In genomic region chr1:161255955-161256520, GRCh38 we compare ENCODE assay signal across 1 cellular context.
TF ChIP-seq lines count a peak whose summit lies in the region.
"Not testable (repeated sequence)": the region's sequence is repeated elsewhere in the genome, so short reads cannot be mapped to it uniquely, and the experiment has no call there.

No MANE protein-coding gene starts in this region.

TF ChIP-seq in HepG2, 621 proteins besides CTCF, POLR2A, EP300 and RAD21:
- TF ChIP-seq FOXA3 (CRISPR knock-in tag; IDR thresholded peaks at IDR 0.05), result peak; percentile 74
- peak; percentile 48; the same call in 1 of the 2 replicates for TF ChIP-seq CEBPG (CRISPR knock-in tag; IDR thresholded peaks at IDR 0.05)
- 0 out of 2 replicates have a peak, but pooled peaks have one; percentile 21 for TF ChIP-seq NR2F6 (IDR thresholded peaks at IDR 0.05)
- TF ChIP-seq NR2F6, CREM (CRISPR knock-in tag; IDR thresholded peaks at IDR 0.05): not testable (repeated sequence)
- 0 out of 2 replicates have a peak, but pooled peaks have one; percentile 15 for TF ChIP-seq CREM (IDR thresholded peaks at IDR 0.05)
- TF ChIP-seq FOXA1 (IDR thresholded peaks at IDR 0.05), result 0 out of 2 replicates have a peak, but pooled peaks have one; percentile 22
- peak; percentile 19; the same call in 1 of the 2 replicates for TF ChIP-seq FOXA1 (CRISPR knock-in tag; IDR thresholded peaks at IDR 0.05)
- peak; percentile 48; the same call in 1 of the 2 replicates for TF ChIP-seq HNF4A (CRISPR knock-in tag; IDR thresholded peaks at IDR 0.05)
- peak; percentile 44 for TF ChIP-seq PAXIP1 (CRISPR knock-in tag; conservative IDR thresholded peaks at IDR 0.05)
